Comparison of ENCODE assay signal across 8 cellular contexts in genomic region chr16:69329369-69330285, GRCh38. TPM values are rescaled to one million over a fixed set of nuclear protein-coding genes. Genes with fewer than 3 reads are reported as not detected.
A peak's percentile ranks its signal among the peaks of the same experiment; 100 is the strongest.
DNase-seq lines count a peak whose midpoint lies in the region; ATAC-seq, FAIRE-seq and TF ChIP-seq lines count a peak whose summit lies in the region.

No MANE protein-coding gene starts in this region.

- H3K4me3 ChIP-seq in HCT116 (replicated peaks in 1 of 2; ENCODE audit: low read depth in 1 of 2, low read length in 2 of 2) (peak overlapping the region; percentile 87 to 88), OCI-LY1 (ENCODE audit: low read depth, low read length, poor library complexity, severe bottlenecking) (peak overlapping the region; percentile 84), adipocyte (ENCODE audit: low read length) (peak overlapping the region; percentile 88), iPS-18a (ENCODE audit: low read length) (peak overlapping the region; percentile 78), spleen (peak overlapping the region; percentile 76 to 100 (median 99))

- WGBS in spleen, 5 donors: 7 to 17% (median 10%) methylated on average over 34 to 77 of the region's 77 CpGs

- H3K4me1 ChIP-seq in HCT116 (ENCODE audit: control insufficient read depth in 1 of 2, insufficient read depth in 2 of 2, low read length in 2 of 2) (peaks cover 18 to 33% of the 10 kb centered on the region in 2 experiments), OCI-LY1 (ENCODE audit: insufficient read depth, low read length, severe bottlenecking) (peaks cover 44% of the 10 kb centered on the region), adipocyte (ENCODE audit: control insufficient read depth, insufficient read depth, low read length) (peaks cover 37% of the 10 kb centered on the region), iPS-18a (ENCODE audit: control insufficient read depth, low read depth, low read length) (peaks cover 7% of the 10 kb centered on the region), spleen (peaks cover 29 to 95% (median 63%) of the 10 kb centered on the region in 6 donors)

- H3K9me2 ChIP-seq in HCT116 (ENCODE audit: insufficient read depth) (no peaks in the 10 kb centered on the region), OCI-LY1 (ENCODE audit: low read depth, low read length) (no peaks in the 10 kb centered on the region)

- DNase-seq in GM12891 (ENCODE audit: insufficient read length, low spot score) (peak; percentile 68), HCT116 (ENCODE audit: low read depth, low spot score) (no peak), adipocyte (ENCODE audit: low read depth) (no peak), spleen (peak; percentile 89), NCI-H82 (lab: John Stamatoyannopoulos, UW) (no peak)
- DNase-seq in central memory CD4-positive, alpha-beta T cell: no peak

- TF ChIP-seq RAD21 in HCT116 (IDR thresholded peaks at IDR 0.05; ENCODE audit: low read depth): no peak

- H3K9me3 ChIP-seq in HCT116 (ENCODE audit: control insufficient read depth in 1 of 2, insufficient read depth in 1 of 2, low read depth in 1 of 2, low read length in 2 of 2): no peaks in the 10 kb centered on the region
- no peaks in the 10 kb centered on the region for H3K9me3 ChIP-seq in OCI-LY1 (ENCODE audit: low read length)
- H3K9me3 ChIP-seq in adipocyte (ENCODE audit: control insufficient read depth, low read length): no peaks in the 10 kb centered on the region
- H3K9me3 ChIP-seq in iPS-18a (ENCODE audit: control insufficient read depth, low read depth, low read length): no peaks in the 10 kb centered on the region
- H3K9me3 ChIP-seq in spleen: no peaks in the 10 kb centered on the region

- H3K79me2 ChIP-seq in HCT116 (ENCODE audit: insufficient read depth, low read length) (peaks cover 84% of the 10 kb centered on the region), OCI-LY1 (ENCODE audit: insufficient read depth, low read length) (peaks cover 43% of the 10 kb centered on the region)

- CTCF ChIA-PET in HCT116 (lab: Charles Lee): interaction anchor here (0.9 kb wide), 1 partner anchor 44 kb away, joined by 3 read pairs; no protein-coding TSS in a partner anchor

- TF ChIP-seq POLR2A in GM12891 (IDR thresholded peaks at IDR 0.05; ENCODE audit: low read depth, low read length): peak; percentile 30; the same call in 1 of the 2 replicates
- no peak for TF ChIP-seq POLR2A in HCT116 (IDR thresholded peaks at IDR 0.05; ENCODE audit: borderline replicate concordance, extremely low read depth, insufficient read depth, insufficient read length)
- TF ChIP-seq POLR2A in spleen (IDR thresholded peaks at IDR 0.05): no peak

- H3K27me3 ChIP-seq in HCT116 (ENCODE audit: insufficient read depth, low read length) (no peaks in the 10 kb centered on the region), OCI-LY1 (ENCODE audit: insufficient read depth, low read length) (no peaks in the 10 kb centered on the region), adipocyte (replicated peaks; ENCODE audit: control insufficient read depth, insufficient read depth, low read length) (no peaks in the 10 kb centered on the region), iPS-18a (ENCODE audit: control insufficient read depth, insufficient read depth, low read length) (no peaks in the 10 kb centered on the region), spleen (replicated peaks in 1 of 7) (no peaks in the 10 kb centered on the region)

- no peak for FAIRE-seq in GM12891 (lab: Jason Lieb, UNC)

- peaks cover 33 to 63% of the 10 kb centered on the region in 2 experiments for H3K36me3 ChIP-seq in HCT116 (ENCODE audit: control insufficient read depth in 1 of 2, insufficient read depth in 2 of 2, low read length in 2 of 2)
- H3K36me3 ChIP-seq in OCI-LY1 (ENCODE audit: insufficient read depth, low read length): peaks cover 59% of the 10 kb centered on the region
- H3K36me3 ChIP-seq in adipocyte (ENCODE audit: control insufficient read depth, insufficient read depth, low read length, severe bottlenecking): peaks cover 55% of the 10 kb centered on the region
- peaks cover 50% of the 10 kb centered on the region for H3K36me3 ChIP-seq in iPS-18a (ENCODE audit: control insufficient read depth, low read depth, low read length)
- H3K36me3 ChIP-seq in spleen: peaks cover 0 to 75% (median 50%) of the 10 kb centered on the region in 6 donors

- no peak for TF ChIP-seq CTCF in HCT116 (IDR thresholded peaks at IDR 0.05 in 2 of 3, conservative IDR thresholded peaks at IDR 0.05 in 1 of 3; ENCODE audit: borderline replicate concordance in 1 of 3, insufficient read depth in 1 of 3, low read depth in 2 of 3, low read length in 2 of 3)
- no peak for TF ChIP-seq CTCF in OCI-LY1 (IDR thresholded peaks at IDR 0.05; ENCODE audit: low read length)
- no peak for TF ChIP-seq CTCF in spleen (IDR thresholded peaks at IDR 0.05 in 8 of 11, conservative IDR thresholded peaks at IDR 0.05 in 3 of 11)

- intact Hi-C loops in HCT116 (cut with micrococcal nuclease): no loop called here
- intact Hi-C loops in spleen (cut with DNase I; ENCODE audit: low total_unique reads): no loop called here

- POLR2A ChIA-PET in HCT116 (lab: Charles Lee): interaction anchor here (1.0 kb wide), 1 partner anchor 11 kb away, joined by 3 read pairs; no protein-coding TSS in a partner anchor

- H3K27ac ChIP-seq in HCT116 (ENCODE audit: low read depth, low read length) (peak overlapping the region; percentile 87), OCI-LY1 (ENCODE audit: low read depth, low read length, poor library complexity, severe bottlenecking) (peak overlapping the region; percentile 28), iPS-18a (ENCODE audit: low read length) (no peak overlapping the region), spleen (peak overlapping the region; percentile 73 to 96 (median 91))

- H3K9ac ChIP-seq in HCT116 (ENCODE audit: low read length): peak overlapping the region; percentile 88
- peak overlapping the region; percentile 76 for H3K9ac ChIP-seq in OCI-LY1 (ENCODE audit: low read length)
- peak overlapping the region; percentile 96 for H3K9ac ChIP-seq in adipocyte (ENCODE audit: low read length)
- H3K9ac ChIP-seq in iPS-18a (ENCODE audit: low read length): peak overlapping the region; percentile 75

- peak; percentile 41 for ATAC-seq in HCT116

- RAD21 ChIA-PET in HCT116 (lab: Charles Lee; ENCODE audit: low non-redundant PET in 1 of 2, low total read pairs in 2 of 2, uncharacterized antibody in 2 of 2, unreplicated experiment in 2 of 2): no interaction called here

- H3K4me2 ChIP-seq in HCT116 (ENCODE audit: low read length): peak overlapping the region; percentile 97
- peak overlapping the region; percentile 82 for H3K4me2 ChIP-seq in OCI-LY1 (ENCODE audit: low read length)

- BruUV-seq in HCT116 (replicated peaks; lab: Mats Ljungman, UMichigan): no TSS peak

- H2AFZ ChIP-seq in HCT116 (ENCODE audit: low read depth, low read length, poor library complexity, severe bottlenecking) (no peak overlapping the region), OCI-LY1 (ENCODE audit: low read length) (no peak overlapping the region)

- no peaks in the 10 kb centered on the region for H3F3A ChIP-seq in OCI-LY1 (ENCODE audit: insufficient read depth, low read length)

- H4K20me1 ChIP-seq in HCT116 (ENCODE audit: insufficient read depth) (peaks cover 20% of the 10 kb centered on the region; the same call in 1 of the 2 replicates), OCI-LY1 (ENCODE audit: insufficient read depth, low read length) (no peaks in the 10 kb centered on the region)

TF ChIP-seq in GM12891, 5 proteins besides CTCF, POLR2A, EP300 and RAD21:
- no peak for TF ChIP-seq TAF1 (IDR thresholded peaks at IDR 0.05; ENCODE audit: low read depth, low read length)
- no peak for TF ChIP-seq POU2F2 (IDR thresholded peaks at IDR 0.05; ENCODE audit: low read depth, low read length)
- TF ChIP-seq POLR2AphosphoS5 (IDR thresholded peaks at IDR 0.05; ENCODE audit: low read depth, low read length): no peak
- TF ChIP-seq SPI1 (IDR thresholded peaks at IDR 0.05; ENCODE audit: low read depth, low read length): no peak
- no peak for TF ChIP-seq PAX5 (IDR thresholded peaks at IDR 0.05; ENCODE audit: insufficient read depth, low read length, severe bottlenecking)

TF ChIP-seq in HCT116, 20 proteins besides CTCF, POLR2A, EP300 and RAD21 (continues in another document):
- TF ChIP-seq EZH2phosphoT487 (IDR thresholded peaks at IDR 0.05; ENCODE audit: borderline replicate concordance): no peak
- TF ChIP-seq YY1 (IDR thresholded peaks at IDR 0.05; ENCODE audit: extremely low read depth, insufficient replicate concordance, low read depth, low read length): no peak
- TF ChIP-seq FOSL1 (IDR thresholded peaks at IDR 0.05; ENCODE audit: low read depth): no peak
- TF ChIP-seq ELF1 (IDR thresholded peaks at IDR 0.05; ENCODE audit: borderline replicate concordance, low read depth): no peak
- no peak for TF ChIP-seq SP1 (IDR thresholded peaks at IDR 0.05; ENCODE audit: low read depth)

RNA-seq across cellular contexts. Expression of gene PDF, which starts 0.8 kb away (rescaled TPM):
- 9.6 TPM for polyA plus RNA-seq in GM12891 (2012; ENCODE audit: low read depth, missing spikeins)
- 33.9 TPM for total RNA-seq in HCT116 (2021; ENCODE audit: unreplicated experiment)
- polyA plus RNA-seq in HCT116 (2012): 15.4 and 21.5 TPM in 2 replicates
- 10 to 100 TPM in 3 of 7 donors, 1 to 10 TPM in 4; 7.1 to 18.5 (median 9.4) TPM for total RNA-seq in spleen
- polyA plus RNA-seq in spleen: 1 to 10 TPM; 2.4 to 7.1 (median 4.7) TPM

RNA-seq across cellular contexts. Expression of gene COG8, which starts 9.7 kb away (rescaled TPM):
- 14.3 TPM for polyA plus RNA-seq in GM12891 (2012; ENCODE audit: low read depth, missing spikeins)
- total RNA-seq in HCT116 (2021; ENCODE audit: unreplicated experiment) (50.3 TPM), spleen (10 to 100 TPM; 29.9 to 54.3 (median 38.4) TPM)
- 21.0 and 28.2 TPM in 2 replicates for polyA plus RNA-seq in HCT116 (2012)
- 10 to 100 TPM; 13.8 to 21.5 (median 14.5) TPM for polyA plus RNA-seq in spleen

RNA-seq across cellular contexts. Expression of gene NIP7, which starts 9.9 kb away (rescaled TPM):
- 26.6 TPM for polyA plus RNA-seq in GM12891 (2012; ENCODE audit: low read depth, missing spikeins)
- total RNA-seq in HCT116 (2021; ENCODE audit: unreplicated experiment) (62.8 TPM), spleen (10 to 100 TPM; 10.2 to 25.0 (median 20.0) TPM)
- polyA plus RNA-seq in HCT116 (2012): 18.9 and 20.0 TPM in 2 replicates
- 10 to 100 TPM; 14.0 to 20.6 (median 16.9) TPM for polyA plus RNA-seq in spleen

RNA-seq across cellular contexts. Expression of gene VPS4A, which starts 18.5 kb away (rescaled TPM):
- 22.4 TPM for polyA plus RNA-seq in GM12891 (2012; ENCODE audit: low read depth, missing spikeins)
- total RNA-seq in HCT116 (2021; ENCODE audit: unreplicated experiment): 42.2 TPM
- polyA plus RNA-seq in HCT116 (2012): 46.9 and 53.1 TPM in 2 replicates
- 10 to 100 TPM; 28.5 to 38.0 (median 33.6) TPM for total RNA-seq in spleen
- polyA plus RNA-seq in spleen: 10 to 100 TPM; 21.5 to 30.2 (median 29.1) TPM

RNA-seq across cellular contexts. Expression of gene TMED6, which starts 22.0 kb away (rescaled TPM):
- 0.71 TPM for polyA plus RNA-seq in GM12891 (2012; ENCODE audit: low read depth, missing spikeins)
- total RNA-seq in HCT116 (2021; ENCODE audit: unreplicated experiment) (0.91 TPM), spleen (1 to 10 TPM in 4 of 7 donors, under 1 TPM in 1, not detected in 2; 0.85 to 5.2 (median 1.7) TPM)
- 0.46 and 0.59 TPM in 2 replicates for polyA plus RNA-seq in HCT116 (2012)
- 1 to 10 TPM in 1 of 3 donors, under 1 TPM in 2; 0.59 to 1.2 (median 0.99) TPM for polyA plus RNA-seq in spleen

Comparison
In these comparisons a context has a peak if more than half of its experiments do, and no peak if none do; other contexts are left out.
1. DNase-seq: peak in GM12891 (single experiment) and spleen (single experiment); none in HCT116 (single experiment), adipocyte (single experiment), NCI-H82 (single experiment) and central memory CD4-positive, alpha-beta T cell (single experiment).
2. Peak in every context shown above with its lines, with median percentiles within 50 percentile points of each other: H3K4me3 ChIP-seq and H3K9ac ChIP-seq.